ENCODE assay signal across 20 cellular contexts in genomic region chr7:127904706-127905056, GRCh38.
DNase-seq lines count a peak whose midpoint lies in the region; ATAC-seq, FAIRE-seq and TF ChIP-seq lines count a peak whose summit lies in the region.
"Had no signal": no experiment of that assay in that cellular context is flagged by ENCODE, and none has a peak within 500 bp of the region (broad histone marks: within the 10 kb centered on the region; RNA-seq: fewer than 3 reads in every experiment).

No MANE protein-coding gene starts in this region.

- DNase-seq in CD1c-positive myeloid dendritic cell (ENCODE audit: extremely low spot score) (peak; percentile 43), GM23248 (peak; percentile 65), astrocyte (ENCODE audit: low read depth) (no peak), lung (ENCODE audit: low spot score) (no peak), MV-4-11 (lab: John Stamatoyannopoulos, UW) (no peak), HPDE6-E6E7 (ENCODE audit: extremely low spot score) (no peak), heart right ventricle (no peak), NCI-H146 treated with DMSO at 0.1 percent for 48 hours (lab: John Stamatoyannopoulos, UW; ENCODE audit: unreplicated experiment) (no peak)
- DNase-seq: activated CD4-positive, alpha-beta T cell treated with anti-CD3 and anti-CD28 coated beads for 1 hour; adrenal gland; DND-41; NCI-H2081; NCI-H774; spleen; stimulated activated naive CD4-positive, alpha-beta T cell treated with Interleukin-2 at 50 U/mL for 16 hours; T-helper 1 cell had no signal

- H3K36me3 Mint-ChIP-seq in astrocyte (ENCODE audit: low read depth, unreplicated experiment): no peaks in the 10 kb centered on the region

- TF ChIP-seq CTCF in astrocyte (IDR thresholded peaks at IDR 0.05; ENCODE audit: insufficient read depth, low read depth, low read length): no peak
- TF ChIP-seq CTCF in lung (IDR thresholded peaks at IDR 0.05; ENCODE audit: control extremely low read depth, extremely low read depth): no peak
- TF ChIP-seq CTCF in heart right ventricle (IDR thresholded peaks at IDR 0.05): no peak

- peaks cover 32% of the 10 kb centered on the region for H3K4me1 ChIP-seq in GM23248 (ENCODE audit: insufficient read depth)
- peaks cover 16% of the 10 kb centered on the region for H3K4me1 ChIP-seq in astrocyte (ENCODE audit: insufficient read depth, low read length)
- H3K4me1 ChIP-seq in lung (ENCODE audit: control insufficient read depth in 2 of 2, insufficient read depth in 2 of 2, low read length in 2 of 2): peaks cover 0 to 6% of the 10 kb centered on the region in 2 donors
- H3K4me1 ChIP-seq in heart right ventricle: peaks cover 0 to 19% (median 8%) of the 10 kb centered on the region in 9 donors

- H3K9me3 ChIP-seq in GM23248 (ENCODE audit: low read depth) (no peaks in the 10 kb centered on the region), astrocyte (ENCODE audit: insufficient read depth, low read depth, low read length) (no peaks in the 10 kb centered on the region), lung (ENCODE audit: control insufficient read depth in 2 of 2, insufficient read depth in 1 of 2, low read length in 1 of 2) (no peaks in the 10 kb centered on the region), heart right ventricle (no peaks in the 10 kb centered on the region)
- H3K9me3 ChIP-seq: adrenal gland, spleen had no signal

- H3K79me2 ChIP-seq in GM23248 (ENCODE audit: insufficient read depth) (peaks cover 86% of the 10 kb centered on the region), astrocyte (ENCODE audit: insufficient read depth, low read length) (peaks cover 51% of the 10 kb centered on the region)

- H3K9ac ChIP-seq in GM23248 (0 out of 2 replicates have a peak overlapping the region, but pooled peaks have one; percentile 9), astrocyte (ENCODE audit: low read length) (no peak overlapping the region)
- H3K9ac ChIP-seq: parathyroid adenoma had no signal

- H3K27ac Mint-ChIP-seq in astrocyte (ENCODE audit: unreplicated experiment): peak overlapping the region; percentile 16

- H3K36me3 ChIP-seq in GM23248 (ENCODE audit: low read depth) (0 out of 2 replicates have a peak, but pooled peaks cover 3% of the 10 kb centered on the region), astrocyte (ENCODE audit: insufficient read depth, low read length) (no peaks in the 10 kb centered on the region), lung (ENCODE audit: control insufficient read depth in 2 of 2, insufficient read depth in 2 of 2, low read length in 2 of 2) (no peaks in the 10 kb centered on the region), heart right ventricle (peaks cover 0 to 21% (median 0%) of the 10 kb centered on the region in 9 donors)
- H3K36me3 ChIP-seq: adrenal gland had no signal

- H3K4me3 ChIP-seq in GM23248 (no peak overlapping the region), astrocyte (ENCODE audit: insufficient read depth, low read depth, low read length) (no peak overlapping the region), lung (no peak overlapping the region), heart right ventricle (no peak overlapping the region)
- H3K4me3 ChIP-seq: adrenal gland, spleen had no signal

- H3K4me1 Mint-ChIP-seq in astrocyte (ENCODE audit: low read depth, unreplicated experiment): peaks cover 71% of the 10 kb centered on the region

- in situ Hi-C loops in GM23248 (cut with MboI): no loop called here

- no peaks in the 10 kb centered on the region for H3K27me3 Mint-ChIP-seq in astrocyte (ENCODE audit: low read depth, unreplicated experiment)

- H3K4me3 Mint-ChIP-seq in astrocyte (ENCODE audit: unreplicated experiment): no peak overlapping the region

- H3K9me3 Mint-ChIP-seq in astrocyte (ENCODE audit: unreplicated experiment): no peaks in the 10 kb centered on the region

- H3K27me3 ChIP-seq in GM23248 (replicated peaks; ENCODE audit: insufficient read depth): no peaks in the 10 kb centered on the region
- H3K27me3 ChIP-seq in astrocyte (ENCODE audit: insufficient read depth, low read length): no peaks in the 10 kb centered on the region
- no peaks in the 10 kb centered on the region for H3K27me3 ChIP-seq in lung (ENCODE audit: control insufficient read depth, insufficient read depth)
- no peaks in the 10 kb centered on the region for H3K27me3 ChIP-seq in heart right ventricle
- H3K27me3 ChIP-seq: adrenal gland, spleen had no signal

- H2AFZ ChIP-seq in GM23248 (no peak overlapping the region), astrocyte (ENCODE audit: low read depth, low read length) (no peak overlapping the region)
- H2AFZ ChIP-seq: parathyroid adenoma had no signal

- WGBS in GM23248 (ENCODE audit: low coverage in 1 of 2, low lambda C conversion rate in 2 of 2, missing lambda C conversion rate in 2 of 2), 2 experiments: 69 to 72% methylated on average over 6 of the region's 6 CpGs
- WGBS in lung, 2 donors: 59 to 73% methylated on average over 6 of the region's 6 CpGs
- 79 to 82% methylated on average over 6 of the region's 6 CpGs for WGBS in heart right ventricle, 2 donors

- H4K20me1 ChIP-seq in GM23248 (ENCODE audit: insufficient read depth) (no peaks in the 10 kb centered on the region; the same call in 1 of the 2 replicates), astrocyte (ENCODE audit: insufficient read depth, low read length) (peaks cover 96% of the 10 kb centered on the region)

- FAIRE-seq in astrocyte (lab: Jason Lieb, UNC): no peak
- FAIRE-seq: GM12892, islet of Langerhans had no signal

- H3K4me2 ChIP-seq in GM23248 (ENCODE audit: unreplicated experiment) (peak overlapping the region; percentile 41), astrocyte (ENCODE audit: low read length) (no peak overlapping the region)

- no peaks in the 10 kb centered on the region for H3K9me2 ChIP-seq in GM23248 (ENCODE audit: insufficient read depth)

- H3F3A ChIP-seq in GM23248 (ENCODE audit: insufficient read depth): peaks cover 31% of the 10 kb centered on the region; the same call in 1 of the 2 replicates

- H3K27ac ChIP-seq in GM23248 (peak overlapping the region; percentile 68), astrocyte (ENCODE audit: low read depth, low read length) (no peak overlapping the region), lung (ENCODE audit: low read depth in 1 of 2, low read length in 1 of 2) (no peak overlapping the region), heart right ventricle (no peak overlapping the region)
- H3K27ac ChIP-seq: adrenal gland, parathyroid adenoma, RWPE1, spleen had no signal

- intact Hi-C loops in heart right ventricle (cut with DNase I): no loop called here

- ATAC-seq in lung (ENCODE audit: insufficient read depth, low FRiP score): peak; percentile 55
- ATAC-seq in heart right ventricle: no peak

Comparison
In these comparisons a context has a peak if more than half of its experiments do, and no peak if none do; other contexts are left out.
1. DNase-seq: peak in CD1c-positive myeloid dendritic cell (single experiment) and GM23248 (single experiment); none in astrocyte (single experiment), lung (single experiment), MV-4-11 (single experiment), HPDE6-E6E7 (single experiment), heart right ventricle (0 of 2) and NCI-H146 treated with DMSO at 0.1 percent for 48 hours (single experiment).